Comparison of ENCODE assay signal across 30 cellular contexts in genomic region chr12:18320976-18321375, GRCh38. TPM values are rescaled to one million over a fixed set of nuclear protein-coding genes. Genes with fewer than 3 reads are reported as not detected.
"Had no signal": no experiment of that assay in that cellular context is flagged by ENCODE, and none has a peak within 500 bp of the region (broad histone marks: within the 10 kb centered on the region; RNA-seq: fewer than 3 reads in every experiment).

No MANE protein-coding gene starts in this region.

- H3K4me3 ChIP-seq: ascending aorta, cardiac muscle cell had no signal

- H3K4me1 ChIP-seq: ascending aorta had no signal

- DNase-seq: activated B cell treated with CpG ODN at 0.5 μM for 24 hours; activated CD4-positive, alpha-beta memory T cell treated with anti-CD3 and anti-CD28 coated beads, Interleukin-2, amount 10 ng/mL, durations not matched to agents 7 days and 5 days; activated CD4-positive, alpha-beta T cell treated with anti-CD3 and anti-CD28 coated beads for 1 hour; activated CD4-positive, alpha-beta T cell treated with anti-CD3 and anti-CD28 coated beads for 36 hours; activated CD4-positive, alpha-beta T cell treated with anti-CD3 and anti-CD28 coated beads for 48 hours; activated CD4-positive, alpha-beta T cell treated with anti-CD3 and anti-CD28 coated beads, Interleukin-2, amount 10 ng/mL, durations not matched to agents 7 days and 5 days; activated CD4-positive, alpha-beta T cell treated with anti-CD3 and anti-CD28 coated beads, Interleukin-2, amount 50 U/mL, for 48 hours; activated CD8-positive, alpha-beta memory T cell treated with anti-CD3 and anti-CD28 coated beads for 24 hours; activated CD8-positive, alpha-beta memory T cell treated with anti-CD3 and anti-CD28 coated beads, Interleukin-2, amount 10 ng/mL, durations not matched to agents 7 days and 5 days; activated CD8-positive, alpha-beta memory T cell treated with anti-CD3 and anti-CD28 coated beads, Interleukin-2, amount 50 U/mL, for 48 hours; activated CD8-positive, alpha-beta T cell treated with anti-CD3 and anti-CD28 coated beads, Interleukin-2, amount 10 ng/mL, durations not matched to agents 7 days and 5 days; activated effector memory CD4-positive, alpha-beta T cell treated with Interleukin-2 at 50 U/mL for 16 hours; activated gamma-delta T cell; activated naive CD4-positive, alpha-beta T cell treated with anti-CD3 and anti-CD28 coated beads, Interleukin-2, amount 10 ng/mL, durations not matched to agents 7 days and 5 days; activated naive CD4-positive, alpha-beta T cell treated with Interleukin-2 at 50 U/mL for 16 hours; activated naive CD8-positive, alpha-beta T cell treated with anti-CD3 and anti-CD28 coated beads, Interleukin-2, amount 10 ng/mL, durations not matched to agents 7 days and 5 days; activated naive CD8-positive, alpha-beta T cell treated with anti-CD3 and anti-CD28 coated beads, Interleukin-2, amount 50 U/mL, for 24 hours; activated T-cell treated with anti-CD3 and anti-CD28 coated beads, Interleukin-2, amount 50 U/mL, for 24 hours; activated T-cell treated with anti-CD3 and anti-CD28 coated beads, Interleukin-2, amount 50 U/mL, for 48 hours; amygdala; anterior cingulate cortex; caudate nucleus; cerebellar nuclear complex; T-helper 1 cell; T-helper 2 cell; T-helper 9 cell had no signal

- H3K27ac ChIP-seq: ascending aorta, cardiac muscle cell, VCaP had no signal

- H3K9me3 ChIP-seq: ascending aorta had no signal

- H3K27me3 ChIP-seq: ascending aorta, cardiac muscle cell had no signal

- H3K36me3 ChIP-seq: ascending aorta, cardiac muscle cell had no signal

- ATAC-seq: activated CD4-positive, alpha-beta T cell treated with anti-CD3 and anti-CD28 coated beads for 36 hours; activated CD8-positive, alpha-beta memory T cell treated with anti-CD3 and anti-CD28 coated beads, Interleukin-2, amount 10 ng/mL, durations not matched to agents 7 days and 5 days; activated CD8-positive, alpha-beta T cell treated with anti-CD3 and anti-CD28 coated beads, Interleukin-2, amount 10 ng/mL, durations not matched to agents 7 days and 5 days; activated naive CD8-positive, alpha-beta T cell treated with anti-CD3 and anti-CD28 coated beads, Interleukin-2, amount 50 U/mL, for 24 hours had no signal

RNA-seq across cellular contexts. Expression of gene PIK3C2G, which starts 59.7 kb away (rescaled TPM):
- total RNA-seq: activated B cell treated with CpG ODN at 0.5 μM for 24 hours; activated CD4-positive, alpha-beta memory T cell treated with anti-CD3 and anti-CD28 coated beads, Interleukin-2, amount 10 ng/mL, durations not matched to agents 7 days and 5 days; activated CD4-positive, alpha-beta T cell treated with anti-CD3 and anti-CD28 coated beads for 36 hours; activated CD4-positive, alpha-beta T cell treated with anti-CD3 and anti-CD28 coated beads, Interleukin-2, amount 10 ng/mL, durations not matched to agents 7 days and 5 days; activated CD8-positive, alpha-beta memory T cell treated with anti-CD3 and anti-CD28 coated beads, Interleukin-2, amount 10 ng/mL, durations not matched to agents 7 days and 5 days; activated CD8-positive, alpha-beta T cell treated with anti-CD3 and anti-CD28 coated beads, Interleukin-2, amount 10 ng/mL, durations not matched to agents 7 days and 5 days; activated naive CD8-positive, alpha-beta T cell treated with anti-CD3 and anti-CD28 coated beads, Interleukin-2, amount 10 ng/mL, durations not matched to agents 7 days and 5 days; activated T-helper 2 cell treated with anti-CD3 and anti-CD28 coated beads, Interferon-gamma antibody, Interleukin-2, Interleukin-4, amounts not matched to agents 10 μg/mL and 5 μg/mL and 100 μg/mL, durations not matched to agents 14 hours and 24 hours and 36 hours; ascending aorta; cardiac muscle cell had no signal
